Comparison of ENCODE assay signal across 9 cellular contexts in genomic region chr5:140806834-140807775, GRCh38. TPM values are rescaled to one million over a fixed set of nuclear protein-coding genes. Genes with fewer than 3 reads are reported as not detected.
A peak's percentile ranks its signal among the peaks of the same experiment; 100 is the strongest.
DNase-seq lines count a peak whose midpoint lies in the region; ATAC-seq, FAIRE-seq and TF ChIP-seq lines count a peak whose summit lies in the region.
"Had no signal": no experiment of that assay in that cellular context is flagged by ENCODE, and none has a peak within 500 bp of the region (broad histone marks: within the 10 kb centered on the region; RNA-seq: fewer than 3 reads in every experiment).

Gene PCDHA4, plus strand, starts transcription at chr5:140807068.

- in situ Hi-C loops in GM12878 (cut with MboI), result loop anchor here (25.0 kb wide), 1 partner anchor 755 kb away; no protein-coding TSS in a partner anchor

- H4K20me1 ChIP-seq in GM12878 (ENCODE audit: control insufficient read depth, insufficient read depth), result no peaks in the 10 kb centered on the region

- no peak for TF ChIP-seq EP300 in GM12878 (IDR thresholded peaks at IDR 0.05; ENCODE audit: borderline replicate concordance in 1 of 2, control insufficient read depth in 1 of 2, low read depth in 2 of 2, low read length in 2 of 2)

- RAD21 ChIA-PET in GM12878 (lab: Charles Lee; ENCODE audit: unreplicated experiment), result no interaction called here

- H3K36me3 ChIP-seq in GM12878 (ENCODE audit: control insufficient read depth in 2 of 2, insufficient read depth in 2 of 2, low read length in 1 of 2) (no peaks in the 10 kb centered on the region), kidney epithelial cell (ENCODE audit: control insufficient read depth, insufficient read depth, low read length) (no peaks in the 10 kb centered on the region), uterus (no peaks in the 10 kb centered on the region)
- H3K36me3 ChIP-seq: HAP-1 had no signal

- peak in 2 of 3 experiments; percentile 13 to 15; a peak in 1 of 6 replicates for TF ChIP-seq CTCF in GM12878 (IDR thresholded peaks at IDR 0.05 in 2 of 3, conservative IDR thresholded peaks at IDR 0.05 in 1 of 3; ENCODE audit: control insufficient read depth in 2 of 3, extremely low read depth in 1 of 3, insufficient read depth in 1 of 3, low read depth in 3 of 3, low read length in 3 of 3)
- peak; percentile 24 for TF ChIP-seq CTCF in kidney epithelial cell (IDR thresholded peaks at IDR 0.05; ENCODE audit: insufficient read depth, low read length, poor library complexity, severe bottlenecking)
- TF ChIP-seq CTCF in uterus (IDR thresholded peaks at IDR 0.05), result peak; percentile 15 to 43 (median 28)

- CTCF ChIA-PET in GM12878 (lab: Yijun Ruan, JAX), result interaction anchor here (1.4 to 2.0 kb wide), 2 partner anchors 10 to 15 kb away, joined by 3 to 5 read pairs; partner anchors contain the start of gene PCDHA5

- SMC1A ChIA-PET in GM12878 (lab: Charles Lee; ENCODE audit: uncharacterized antibody, unreplicated experiment), result no interaction called here

- no peak for ATAC-seq in GM12878
- ATAC-seq in GM19395 (IDR thresholded peaks at IDR 0.05; ENCODE audit: unreplicated experiment), result no peak

- no peak within 1 kb of the TSS for H3K4me3 ChIP-seq in GM12878
- H3K4me3 ChIP-seq in kidney epithelial cell (ENCODE audit: low read depth, low read length), result peak within 1 kb of the TSS; percentile 11
- peak within 1 kb of the TSS; percentile 13 to 19 for H3K4me3 ChIP-seq in uterus
- H3K4me3 ChIP-seq: HAP-1 had no signal

- no peak within 1 kb of the TSS for H3K27ac ChIP-seq in GM12878 (ENCODE audit: control insufficient read depth, insufficient read depth)
- H3K27ac ChIP-seq in uterus, result peak within 1 kb of the TSS; percentile 33 to 44

- H3K4me1 ChIP-seq in GM12878 (ENCODE audit: control insufficient read depth, insufficient read depth, low read length), result no peaks in the 10 kb centered on the region
- no peaks in the 10 kb centered on the region for H3K4me1 ChIP-seq in uterus
- H3K4me1 ChIP-seq: HAP-1 had no signal

- no peak for TF ChIP-seq RAD21 in GM12878 (IDR thresholded peaks at IDR 0.05; ENCODE audit: insufficient read depth, low read depth, low read length)

- no peak within 1 kb of the TSS for H3K4me2 ChIP-seq in GM12878 (ENCODE audit: control insufficient read depth, insufficient read depth)

- H3K9me3 ChIP-seq in GM12878 (replicated peaks; ENCODE audit: control insufficient read depth, insufficient read depth, low read length) (no peaks in the 10 kb centered on the region; the same call in 2 of the 3 replicates), uterus (no peaks in the 10 kb centered on the region)
- H3K9me3 ChIP-seq: HAP-1 had no signal

- no TSS peak for BruUV-seq in GM12878 (replicated peaks; lab: Mats Ljungman, UMichigan)

- POLR2A ChIA-PET in GM12878 (lab: Charles Lee), result no interaction called here

- 52% methylated on average over 32 of the region's 47 CpGs for WGBS in GM12878 (ENCODE audit: insufficient coverage, insufficient replicate concordance, low lambda C conversion rate, missing lambda C conversion rate)

- H3K27me3 ChIP-seq in GM12878 (replicated peaks in 1 of 2; ENCODE audit: control insufficient read depth in 2 of 2, insufficient read depth in 2 of 2, low read length in 1 of 2) (no peaks in the 10 kb centered on the region), kidney epithelial cell (ENCODE audit: control insufficient read depth, insufficient read depth, low read length) (no peaks in the 10 kb centered on the region), uterus (no peaks in the 10 kb centered on the region)

- peak; percentile 63 for FAIRE-seq in HTR-8/SVneo (lab: Jason Lieb, UNC)
- FAIRE-seq in GM12878 (lab: Jason Lieb, UNC), result no peak
- FAIRE-seq in RCC 7860 (lab: Jason Lieb, UNC), result no peak

- TF ChIP-seq POLR2A in GM12878 (IDR thresholded peaks at IDR 0.05; ENCODE audit: low read depth, low read length) (no peak), uterus (IDR thresholded peaks at IDR 0.05) (no peak)

- DNase-seq in AG08396 (ENCODE audit: low spot score), result peak; percentile 37
- DNase-seq in HTR-8/SVneo (ENCODE audit: insufficient read length, low spot score), result no peak
- DNase-seq in GM12878 (ENCODE audit: low read depth, low spot score), result no peak
- DNase-seq in kidney epithelial cell (ENCODE audit: low read depth), result no peak
- peak; percentile 32 to 45 for DNase-seq in uterus
- no peak for DNase-seq in activated T-cell treated with anti-CD3 and anti-CD28 coated beads, Interleukin-2, amount 50 U/mL, for 1 hour
- DNase-seq in RCC 7860 (ENCODE audit: low spot score), result no peak

- intact Hi-C loops in GM12878 (cut with micrococcal nuclease; ENCODE audit: unreplicated experiment), result no loop called here
- intact Hi-C loops in uterus (cut with DNase I; ENCODE audit: low total_unique reads), result no loop called here

- no peak within 1 kb of the TSS for H2AFZ ChIP-seq in GM12878 (ENCODE audit: control insufficient read depth, low read depth, low read length)

- H3K9ac ChIP-seq in GM12878 (ENCODE audit: control insufficient read depth, insufficient read depth, low read length), result no peak within 1 kb of the TSS

- no peaks in the 10 kb centered on the region for H3K79me2 ChIP-seq in GM12878 (ENCODE audit: control insufficient read depth, insufficient read depth, low read length)

TF ChIP-seq in GM12878, 131 proteins besides CTCF, POLR2A, EP300 and RAD21:
- TF ChIP-seq FOS (IDR thresholded peaks at IDR 0.05; ENCODE audit: borderline replicate concordance, extremely low read depth, insufficient read length) (no peak), MEF2A (IDR thresholded peaks at IDR 0.05; ENCODE audit: insufficient read depth, low read depth, low read length) (no peak), SPI1 (IDR thresholded peaks at IDR 0.05; ENCODE audit: borderline replicate concordance, insufficient read depth, low read depth, low read length) (no peak), TCF7 (IDR thresholded peaks at IDR 0.05; ENCODE audit: borderline replicate concordance) (no peak), LARP7 (IDR thresholded peaks at IDR 0.05) (no peak), HCFC1 (IDR thresholded peaks at IDR 0.05; ENCODE audit: low read length) (no peak), CREM (IDR thresholded peaks at IDR 0.05; ENCODE audit: low read depth) (no peak), BACH1 (IDR thresholded peaks at IDR 0.05; ENCODE audit: borderline replicate concordance) (no peak), MEF2B (IDR thresholded peaks at IDR 0.05; ENCODE audit: partially characterized antibody, poor library complexity, severe bottlenecking) (no peak), ZZZ3 (IDR thresholded peaks at IDR 0.05; ENCODE audit: control insufficient read depth, insufficient read length, low read depth) (no peak), SUZ12 (IDR thresholded peaks at IDR 0.05; ENCODE audit: unreplicated experiment) (no peak), TCF12 (IDR thresholded peaks at IDR 0.05; ENCODE audit: low read depth, low read length) (no peak), SIN3A (IDR thresholded peaks at IDR 0.05; ENCODE audit: low read depth, low read length) (no peak), NFYA (IDR thresholded peaks at IDR 0.05; ENCODE audit: borderline replicate concordance, low read depth, low read length) (no peak), SRF (IDR thresholded peaks at IDR 0.05; ENCODE audit: low read depth in 2 of 2, low read length in 2 of 2) (no peak)
- TF ChIP-seq, protein P1, sequence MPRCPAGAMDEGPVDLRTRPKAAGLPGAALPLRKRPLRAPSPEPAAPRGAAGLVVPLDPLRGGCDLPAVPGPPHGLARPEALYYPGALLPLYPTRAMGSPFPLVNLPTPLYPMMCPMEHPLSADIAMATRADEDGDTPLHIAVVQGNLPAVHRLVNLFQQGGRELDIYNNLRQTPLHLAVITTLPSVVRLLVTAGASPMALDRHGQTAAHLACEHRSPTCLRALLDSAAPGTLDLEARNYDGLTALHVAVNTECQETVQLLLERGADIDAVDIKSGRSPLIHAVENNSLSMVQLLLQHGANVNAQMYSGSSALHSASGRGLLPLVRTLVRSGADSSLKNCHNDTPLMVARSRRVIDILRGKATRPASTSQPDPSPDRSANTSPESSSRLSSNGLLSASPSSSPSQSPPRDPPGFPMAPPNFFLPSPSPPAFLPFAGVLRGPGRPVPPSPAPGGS (IDR thresholded peaks at IDR 0.05; ENCODE audit: borderline replicate concordance, insufficient read depth, low read depth, low read length, poor library complexity, severe bottlenecking), result no peak

RNA-seq across cellular contexts. Expression of gene PCDHA4, which starts in this region (rescaled TPM):
- total RNA-seq in GM12878 (2013; cell fraction: nucleolus; rRNA removed), result not detected in 2 replicates
- not detected in 2 replicates for total RNA-seq in GM12878 (2014; rRNA removed)
- not detected in 2 replicates for total RNA-seq in GM12878 (2014; rRNA removed; fragmentation: Illumina TruSeq; extraction: Trizol)
- total RNA-seq in GM12878 (2021), result 0.05 TPM in 1 of 2 replicates, not detected in the other
- not detected for polyA plus RNA-seq in GM12878 (2011; ENCODE audit: low read depth)
- polyA plus RNA-seq in GM12878 (2011; rRNA removed), result not detected in 2 replicates
- not detected in 2 replicates for polyA plus RNA-seq in GM12878 (2011; cell fraction: cytosol; rRNA removed)
- not detected in 2 replicates for polyA plus RNA-seq in GM12878 (2011; cell fraction: nucleus; rRNA removed)
- polyA plus RNA-seq in GM12878 (2012), result 0.05 and 0.07 TPM in 2 replicates
- not detected in 2 replicates for polyA plus RNA-seq in GM12878 (2014; fragmentation: Illumina TruSeq; extraction: Trizol)
- polyA plus RNA-seq in GM12878 (2014; fragmentation: Nextera tagmentation; extraction: Ambion mirVana), result not detected
- polyA plus RNA-seq in GM12878 (2014; rRNA removed), result not detected in 2 replicates
- polyA plus RNA-seq in GM12878 (2016; fragmentation: Nextera tagmentation; extraction: Ambion mirVana), result not detected
- polyA minus RNA-seq in GM12878 (2011; rRNA and poly(A)+ RNA removed), result not detected in 2 replicates
- not detected in 2 replicates for polyA minus RNA-seq in GM12878 (2011; cell fraction: cytosol; rRNA and poly(A)+ RNA removed)
- polyA minus RNA-seq in GM12878 (2011; cell fraction: nucleus; rRNA and poly(A)+ RNA removed), result under 0.01 TPM in 1 of 2 replicates, not detected in the other
- total RNA-seq in kidney epithelial cell, result 0.27 and 1.2 TPM in 2 replicates
- total RNA-seq in uterus, result 1 to 10 TPM in 1 of 4 donors, under 1 TPM in 3; 0.26 to 5.8 (median 0.59) TPM

Comparison
In these comparisons a context has a peak if more than half of its experiments do, and no peak if none do; other contexts are left out.
1. DNase-seq: peak in AG08396 (single experiment) and uterus (2 of 2); none in HTR-8/SVneo (single experiment), GM12878 (single experiment), kidney epithelial cell (single experiment), activated T-cell treated with anti-CD3 and anti-CD28 coated beads, Interleukin-2, amount 50 U/mL, for 1 hour (single experiment) and RCC 7860 (single experiment).
2. Peak in every context shown above with its lines, with median percentiles within 50 percentile points of each other: CTCF ChIP-seq.